23 cellular contexts compared by ENCODE assay signal in genomic region chr4:81060587-81061339, GRCh38. TPM values are rescaled to one million over a fixed set of nuclear protein-coding genes. Genes with fewer than 3 reads are reported as not detected.
"Had no signal": no experiment of that assay in that cellular context is flagged by ENCODE, and none has a peak within 500 bp of the region (broad histone marks: within the 10 kb centered on the region; RNA-seq: fewer than 3 reads in every experiment).

No MANE protein-coding gene starts in this region.

- H3K4me1 ChIP-seq: testis, tibial nerve had no signal

- H3K9me3 Mint-ChIP-seq: naive thymus-derived CD8-positive, alpha-beta T cell; stimulated activated naive B cell treated with anti-CD40 and anti-IgM and Interleukin-4, amounts not matched to agents 10 μg/mL and 1 μg/mL and 100 μg/mL, for 72 hours; stimulated activated naive CD8-positive, alpha-beta T cell treated with anti-CD3 and anti-CD28 coated beads, Interleukin-15, amount 100 ng/mL, for 72 hours had no signal

- H3K9me3 ChIP-seq: neutrophil, testis, tibial nerve had no signal

- H3K27ac Mint-ChIP-seq: stimulated activated naive B cell treated with anti-CD40 and anti-IgM and Interleukin-4, amounts not matched to agents 10 μg/mL and 1 μg/mL and 100 μg/mL, for 72 hours; stimulated activated naive CD8-positive, alpha-beta T cell treated with anti-CD3 and anti-CD28 coated beads, Interleukin-15, amount 100 ng/mL, for 72 hours had no signal

- H3K4me2 ChIP-seq: hepatocyte had no signal

- H3K27me3 ChIP-seq: neutrophil, testis, tibial nerve had no signal

- ATAC-seq: left cardiac atrium; left ventricle myocardium superior; naive thymus-derived CD8-positive, alpha-beta T cell; sciatic nerve; stimulated activated naive CD8-positive, alpha-beta T cell treated with anti-CD3 and anti-CD28 coated beads, Interleukin-15, amount 100 ng/mL, for 72 hours had no signal

- H3K36me3 Mint-ChIP-seq: naive thymus-derived CD8-positive, alpha-beta T cell; stimulated activated naive B cell treated with anti-CD40 and anti-IgM and Interleukin-4, amounts not matched to agents 10 μg/mL and 1 μg/mL and 100 μg/mL, for 72 hours had no signal

- H2AFZ ChIP-seq: hepatocyte had no signal

- FAIRE-seq: kidney had no signal

- H3K27me3 Mint-ChIP-seq: stimulated activated naive B cell treated with anti-CD40 and anti-IgM and Interleukin-4, amounts not matched to agents 10 μg/mL and 1 μg/mL and 100 μg/mL, for 72 hours; stimulated activated naive CD8-positive, alpha-beta T cell treated with anti-CD3 and anti-CD28 coated beads, Interleukin-15, amount 100 ng/mL, for 72 hours had no signal

- H3K4me3 Mint-ChIP-seq: naive thymus-derived CD8-positive, alpha-beta T cell; stimulated activated naive B cell treated with anti-CD40 and anti-IgM and Interleukin-4, amounts not matched to agents 10 μg/mL and 1 μg/mL and 100 μg/mL, for 72 hours; stimulated activated naive CD8-positive, alpha-beta T cell treated with anti-CD3 and anti-CD28 coated beads, Interleukin-15, amount 100 ng/mL, for 72 hours had no signal

- H3K4me3 ChIP-seq: dorsolateral prefrontal cortex, hepatocyte, testis, tibial nerve had no signal

- H3K4me1 Mint-ChIP-seq: naive thymus-derived CD8-positive, alpha-beta T cell; stimulated activated naive CD8-positive, alpha-beta T cell treated with anti-CD3 and anti-CD28 coated beads, Interleukin-15, amount 100 ng/mL, for 72 hours had no signal

- H3K27ac ChIP-seq: dorsolateral prefrontal cortex, hepatocyte, neutrophil, testis, tibial nerve had no signal

- H3K36me3 ChIP-seq: neutrophil, tibial nerve had no signal

- DNase-seq: cortex of kidney; dorsolateral prefrontal cortex; effector CD8-positive, alpha-beta T cell; foreskin melanocyte; head of caudate nucleus; kidney; left cardiac atrium; left ventricle myocardium superior; mesendoderm; naive thymus-derived CD8-positive, alpha-beta T cell; posterior cingulate gyrus; stimulated activated CD4-positive, alpha-beta T cell treated with anti-CD3 and anti-CD28 coated beads, Interleukin-2, amount 100 ng/mL, for 24 hours; stimulated activated CD4-positive, alpha-beta T cell treated with anti-CD3 and anti-CD28 coated beads, Interleukin-4, amount 100 ng/mL, for 4 hours; stimulated activated naive B cell treated with anti-CD40 and anti-IgM and Interleukin-4, amounts not matched to agents 10 μg/mL and 1 μg/mL and 100 μg/mL, for 72 hours; stimulated activated naive CD8-positive, alpha-beta T cell treated with anti-CD3 and anti-CD28 coated beads, Interleukin-15, amount 100 ng/mL, for 72 hours; testis had no signal

- H3K79me2 ChIP-seq: hepatocyte had no signal

RNA-seq across cellular contexts. Expression of gene BMP3, which starts 30.3 kb away (rescaled TPM):
- total RNA-seq: left ventricle myocardium superior; lung microvascular endothelial cell; naive thymus-derived CD8-positive, alpha-beta T cell; osteocyte; pulmonary artery endothelial cell had no signal
